Comparison of ENCODE assay signal across 35 cellular contexts in genomic region chr10:389836-390448, GRCh38.
"Had no signal": no experiment of that assay in that cellular context is flagged by ENCODE, and none has a peak within 500 bp of the region (broad histone marks: within the 10 kb centered on the region; RNA-seq: fewer than 3 reads in every experiment).

No MANE protein-coding gene starts in this region.

- H3K36me3 ChIP-seq: breast epithelium had no signal

- H3K27me3 ChIP-seq: adrenal gland, body of pancreas, brain microvascular endothelial cell, breast epithelium had no signal

- H3K4me3 ChIP-seq: adrenal gland, body of pancreas, breast epithelium had no signal

- DNase-seq: activated B cell treated with CpG ODN at 0.5 μM for 24 hours; activated CD4-positive, alpha-beta memory T cell treated with anti-CD3 and anti-CD28 coated beads for 36 hours; activated CD4-positive, alpha-beta T cell treated with anti-CD3 and anti-CD28 coated beads for 4 hours; activated CD4-positive, alpha-beta T cell treated with anti-CD3 and anti-CD28 coated beads, Interleukin-2, amount 10 ng/mL, durations not matched to agents 24 days and 14 days; activated CD4-positive, alpha-beta T cell treated with anti-CD3 and anti-CD28 coated beads, Interleukin-2, amount 50 U/mL, for 1 hour; activated CD4-positive, alpha-beta T cell treated with anti-CD3 and anti-CD28 coated beads, Interleukin-2, amount 50 U/mL, for 4 hours; activated CD4-positive, CD25-positive, alpha-beta regulatory T cell treated with anti-CD3 and anti-CD28 coated beads, Interleukin-2, amount 50 U/mL, for 72 hours; activated CD8-positive, alpha-beta memory T cell treated with anti-CD3 and anti-CD28 coated beads, Interleukin-2, amount 50 U/mL, for 4 hours; activated CD8-positive, alpha-beta T cell treated with anti-CD3 and anti-CD28 coated beads for 36 hours; activated effector memory CD4-positive, alpha-beta T cell treated with anti-CD3 and anti-CD28 coated beads, Interleukin-2, amount 50 U/mL, for 16 hours; activated gamma-delta T cell treated with Interleukin-2 at 50 U/mL for 16 hours; activated naive CD4-positive, alpha-beta T cell; activated naive CD4-positive, alpha-beta T cell treated with anti-CD3 and anti-CD28 coated beads for 36 hours; activated naive CD4-positive, alpha-beta T cell treated with anti-CD3 and anti-CD28 coated beads, Interleukin-2, amount 50 U/mL, for 16 hours; activated naive CD8-positive, alpha-beta T cell treated with anti-CD3 and anti-CD28 coated beads for 36 hours; activated T-cell treated with anti-CD3 and anti-CD28 coated beads for 4 hours; activated T-cell treated with anti-CD3 and anti-CD28 coated beads, Interleukin-2, amount 50 U/mL, for 1 hour; activated T-cell treated with anti-CD3 and anti-CD28 coated beads, Interleukin-2, amount 50 U/mL, for 4 hours; activated T-cell treated with anti-CD3 and anti-CD28 coated beads, Interleukin-2, amount 50 U/mL, for 72 hours; amniotic stem cell; aorta; body of pancreas; brain microvascular endothelial cell; central memory CD4-positive, alpha-beta T cell; T-helper 1 cell; T-helper 2 cell; T-helper 9 cell had no signal

- H3K27ac ChIP-seq: body of pancreas, brain microvascular endothelial cell, breast epithelium, VCaP had no signal

- H3K36me3 Mint-ChIP-seq: activated naive CD4-positive, alpha-beta T cell treated with anti-CD3 and anti-CD28 coated beads, Interleukin-2, amount 50 U/mL, for 72 hours; activated naive CD8-positive, alpha-beta T cell treated with anti-CD3 and anti-CD28 coated beads for 36 hours had no signal

- H3K9me3 ChIP-seq: adrenal gland, body of pancreas, breast epithelium had no signal

- H3K4me1 Mint-ChIP-seq: activated CD4-positive, alpha-beta T cell treated with anti-CD3 and anti-CD28 coated beads, Interleukin-2, amount 10 ng/mL, durations not matched to agents 24 days and 14 days; activated naive CD8-positive, alpha-beta T cell treated with anti-CD3 and anti-CD28 coated beads for 36 hours; activated T-helper 17 cell treated with anti-CD3 and anti-CD28 coated beads, Interleukin-2, amount 50 U/mL, for 72 hours had no signal

- H3K4me1 ChIP-seq: adrenal gland, breast epithelium had no signal

- H3K27me3 Mint-ChIP-seq: activated CD4-positive, alpha-beta memory T cell treated with anti-CD3 and anti-CD28 coated beads for 36 hours; activated CD4-positive, alpha-beta T cell treated with anti-CD3 and anti-CD28 coated beads, Interleukin-2, amount 10 ng/mL, durations not matched to agents 24 days and 14 days; activated CD8-positive, alpha-beta T cell treated with anti-CD3 and anti-CD28 coated beads for 36 hours; activated naive CD8-positive, alpha-beta T cell treated with anti-CD3 and anti-CD28 coated beads for 36 hours; activated T-helper 17 cell treated with anti-CD3 and anti-CD28 coated beads, Interleukin-2, amount 50 U/mL, for 72 hours had no signal

- H3K27ac Mint-ChIP-seq: activated B cell treated with CpG ODN at 0.5 μM for 24 hours; activated CD4-positive, alpha-beta memory T cell treated with anti-CD3 and anti-CD28 coated beads for 36 hours; activated CD4-positive, alpha-beta T cell treated with anti-CD3 and anti-CD28 coated beads, Interleukin-2, amount 10 ng/mL, durations not matched to agents 24 days and 14 days; activated CD8-positive, alpha-beta T cell treated with anti-CD3 and anti-CD28 coated beads for 36 hours; activated naive CD4-positive, alpha-beta T cell treated with anti-CD3 and anti-CD28 coated beads for 36 hours; activated naive CD4-positive, alpha-beta T cell treated with anti-CD3 and anti-CD28 coated beads, Interleukin-2, amount 50 U/mL, for 72 hours; activated naive CD8-positive, alpha-beta T cell treated with anti-CD3 and anti-CD28 coated beads for 36 hours; activated T-cell treated with anti-CD3 and anti-CD28 coated beads, Interleukin-2, amount 50 U/mL, for 72 hours; activated T-helper 1 cell treated with anti-CD3 and anti-CD28 coated beads, Interleukin-12 subunit alpha, Interleukin-12 subunit beta, Interleukin-2, Interleukin-4 antibody, amounts not matched to agents 30 ng/mL and 10 ng/mL and 1 ng/mL, durations not matched to agents 14 hours and 24 hours and 36 hours; activated T-helper 17 cell treated with anti-CD3 and anti-CD28 coated beads, Interleukin-2, amount 50 U/mL, for 72 hours; T-helper 1 cell treated with Interleukin-12 subunit alpha and Interleukin-12 subunit beta and Interleukin-4 antibody, amounts not matched to agents 30 μg/mL and 1 μg/mL, for 36 hours; T-helper 2 cell treated with Interferon-gamma antibody and Interleukin-4, amounts not matched to agents 5 μg/mL and 100 μg/mL, for 36 hours had no signal

- H3K9me3 Mint-ChIP-seq: activated B cell treated with CpG ODN at 0.5 μM for 24 hours; activated CD4-positive, alpha-beta memory T cell treated with anti-CD3 and anti-CD28 coated beads for 36 hours; activated CD4-positive, alpha-beta T cell treated with anti-CD3 and anti-CD28 coated beads, Interleukin-2, amount 10 ng/mL, durations not matched to agents 24 days and 14 days; activated CD8-positive, alpha-beta T cell treated with anti-CD3 and anti-CD28 coated beads for 36 hours; activated naive CD4-positive, alpha-beta T cell treated with anti-CD3 and anti-CD28 coated beads for 36 hours; activated naive CD4-positive, alpha-beta T cell treated with anti-CD3 and anti-CD28 coated beads, Interleukin-2, amount 50 U/mL, for 72 hours; activated naive CD8-positive, alpha-beta T cell treated with anti-CD3 and anti-CD28 coated beads for 36 hours; activated T-cell treated with anti-CD3 and anti-CD28 coated beads, Interleukin-2, amount 50 U/mL, for 4 hours; activated T-cell treated with anti-CD3 and anti-CD28 coated beads, Interleukin-2, amount 50 U/mL, for 72 hours; activated T-helper 1 cell treated with anti-CD3 and anti-CD28 coated beads, Interleukin-12 subunit alpha, Interleukin-12 subunit beta, Interleukin-2, Interleukin-4 antibody, amounts not matched to agents 30 ng/mL and 10 ng/mL and 1 ng/mL, durations not matched to agents 14 hours and 24 hours and 36 hours; activated T-helper 17 cell treated with anti-CD3 and anti-CD28 coated beads, Interleukin-2, amount 50 U/mL, for 72 hours; T-helper 1 cell treated with Interleukin-12 subunit alpha and Interleukin-12 subunit beta and Interleukin-4 antibody, amounts not matched to agents 30 μg/mL and 1 μg/mL, for 36 hours; T-helper 2 cell treated with Interferon-gamma antibody and Interleukin-4, amounts not matched to agents 5 μg/mL and 100 μg/mL, for 36 hours had no signal

- H3K4me3 Mint-ChIP-seq: activated B cell treated with CpG ODN at 0.5 μM for 24 hours; activated CD4-positive, alpha-beta memory T cell treated with anti-CD3 and anti-CD28 coated beads for 36 hours; activated CD4-positive, alpha-beta T cell treated with anti-CD3 and anti-CD28 coated beads, Interleukin-2, amount 10 ng/mL, durations not matched to agents 24 days and 14 days; activated CD8-positive, alpha-beta T cell treated with anti-CD3 and anti-CD28 coated beads for 36 hours; activated naive CD4-positive, alpha-beta T cell treated with anti-CD3 and anti-CD28 coated beads for 36 hours; activated naive CD8-positive, alpha-beta T cell treated with anti-CD3 and anti-CD28 coated beads for 36 hours; activated T-cell treated with anti-CD3 and anti-CD28 coated beads, Interleukin-2, amount 50 U/mL, for 4 hours; activated T-cell treated with anti-CD3 and anti-CD28 coated beads, Interleukin-2, amount 50 U/mL, for 72 hours; activated T-helper 1 cell treated with anti-CD3 and anti-CD28 coated beads, Interleukin-12 subunit alpha, Interleukin-12 subunit beta, Interleukin-2, Interleukin-4 antibody, amounts not matched to agents 30 ng/mL and 10 ng/mL and 1 ng/mL, durations not matched to agents 14 hours and 24 hours and 36 hours; activated T-helper 17 cell treated with anti-CD3 and anti-CD28 coated beads, Interleukin-2, amount 50 U/mL, for 72 hours; T-helper 1 cell treated with Interleukin-12 subunit alpha and Interleukin-12 subunit beta and Interleukin-4 antibody, amounts not matched to agents 30 μg/mL and 1 μg/mL, for 36 hours; T-helper 2 cell treated with Interferon-gamma antibody and Interleukin-4, amounts not matched to agents 5 μg/mL and 100 μg/mL, for 36 hours had no signal

- ATAC-seq: activated CD8-positive, alpha-beta T cell treated with anti-CD3 and anti-CD28 coated beads for 36 hours; activated naive CD4-positive, alpha-beta T cell treated with anti-CD3 and anti-CD28 coated beads, Interleukin-2, amount 50 U/mL, for 72 hours; activated T-cell treated with anti-CD3 and anti-CD28 coated beads, Interleukin-2, amount 50 U/mL, for 4 hours; activated T-cell treated with anti-CD3 and anti-CD28 coated beads, Interleukin-2, amount 50 U/mL, for 72 hours; activated T-helper 17 cell treated with anti-CD3 and anti-CD28 coated beads, Interleukin-2, amount 50 U/mL, for 72 hours; body of pancreas had no signal
